ENCODE assay signal across 8 cellular contexts in genomic region chr5:43065384-43066230, GRCh38. TPM values are rescaled to one million over a fixed set of nuclear protein-coding genes. Genes with fewer than 3 reads are reported as not detected.
DNase-seq lines count a peak whose midpoint lies in the region; ATAC-seq and TF ChIP-seq lines count a peak whose summit lies in the region.

No MANE protein-coding gene starts in this region.

- H3K4me2 ChIP-seq in smooth muscle cell = peak overlapping the region; percentile 93

- WGBS in smooth muscle cell (ENCODE audit: low lambda C conversion rate) = 2% methylated on average over 35 of the region's 36 CpGs

- peaks cover 20% of the 10 kb centered on the region for H3K4me1 ChIP-seq in smooth muscle cell (ENCODE audit: low read depth)

- H3K9ac ChIP-seq in smooth muscle cell (ENCODE audit: low read depth) = peak overlapping the region; percentile 94

- no peak for DNase-seq in AG09309 (ENCODE audit: low read depth)
- peak; percentile 37 for DNase-seq in Jurkat, Clone E6-1 (ENCODE audit: low read depth, low spot score)
- DNase-seq in T-helper 9 cell = peak; percentile 37
- peak; percentile 63 for DNase-seq in brain microvascular endothelial cell
- peak; percentile 67 for DNase-seq in iris pigment epithelial cell (ENCODE audit: low read depth)
- no peak for DNase-seq in smooth muscle cell (lab: John Stamatoyannopoulos, UW; ENCODE audit: unreplicated experiment)
- no peak for DNase-seq in epidermal melanocyte (ENCODE audit: insufficient read length, low spot score)

- H4K20me1 ChIP-seq in smooth muscle cell (ENCODE audit: low read depth) = no peaks in the 10 kb centered on the region

- peaks cover 6% of the 10 kb centered on the region for H3F3A ChIP-seq in smooth muscle cell (ENCODE audit: low read depth)

- no peak for TF ChIP-seq CTCF in AG09309 (IDR thresholded peaks at IDR 0.05; ENCODE audit: control insufficient read depth, insufficient read depth, low read depth, low read length, missing control alignments)
- no peak for TF ChIP-seq CTCF in brain microvascular endothelial cell (IDR thresholded peaks at IDR 0.05; ENCODE audit: low read depth, low read length, missing control alignments)
- TF ChIP-seq CTCF in smooth muscle cell (IDR thresholded peaks at IDR 0.05; ENCODE audit: borderline replicate concordance, insufficient read depth, poor library complexity, severe bottlenecking) = no peak

- peak; percentile 10 for ATAC-seq in GM19328 (IDR thresholded peaks at IDR 0.05; ENCODE audit: unreplicated experiment)

- H2AFZ ChIP-seq in smooth muscle cell (ENCODE audit: low read depth) = peak overlapping the region; percentile 96

- H3K27me3 ChIP-seq in brain microvascular endothelial cell (replicated peaks) (no peaks in the 10 kb centered on the region), smooth muscle cell (ENCODE audit: low read depth) (no peaks in the 10 kb centered on the region)

- H3K27ac ChIP-seq in brain microvascular endothelial cell (peak overlapping the region; percentile 95), smooth muscle cell (ENCODE audit: low read depth) (peak overlapping the region; percentile 96)

- H3K36me3 ChIP-seq in brain microvascular endothelial cell (replicated peaks) (peaks cover under 1% of the 10 kb centered on the region), smooth muscle cell (ENCODE audit: low read depth) (no peaks in the 10 kb centered on the region)

- in situ Hi-C loops in brain microvascular endothelial cell (cut with HindIII; ENCODE audit: low pct_ligation_motif_present, low sequenced_read_pairs) = no loop called here

- H3K79me2 ChIP-seq in smooth muscle cell (ENCODE audit: low read depth) = peaks cover 48% of the 10 kb centered on the region

- H3K4me3 ChIP-seq in AG09309 (ENCODE audit: control insufficient read depth, low read depth, low read length) (peak overlapping the region; percentile 75), brain microvascular endothelial cell (ENCODE audit: low read depth, low read length) (peak overlapping the region; percentile 68), smooth muscle cell (peak overlapping the region; percentile 90)
- peak overlapping the region; percentile 76 for H3K4me3 ChIP-seq in Jurkat, Clone E6-1 (ENCODE audit: low read length)

- no peaks in the 10 kb centered on the region for H3K9me3 ChIP-seq in smooth muscle cell (replicated peaks; ENCODE audit: low read depth)

RNA-seq across cellular contexts. Expression of gene ANXA2R, which starts 25.5 kb away (rescaled TPM):
- polyA plus RNA-seq in Jurkat, Clone E6-1 (2012; ENCODE audit: insufficient read depth, insufficient read length) = 31.8 TPM
- total RNA-seq in smooth muscle cell = 0.40 and 1.5 TPM in 2 replicates
- 0.83 TPM in 1 of 2 replicates, not detected in the other for polyA plus RNA-seq in smooth muscle cell

RNA-seq across cellular contexts. Expression of gene ZNF131, which starts 55.1 kb away (rescaled TPM):
- polyA plus RNA-seq in Jurkat, Clone E6-1 (2012; ENCODE audit: insufficient read depth, insufficient read length) = 50.6 TPM
- total RNA-seq in smooth muscle cell = 27.7 and 36.1 TPM in 2 replicates
- 23.9 and 24.2 TPM in 2 replicates for polyA plus RNA-seq in smooth muscle cell

Comparison
In these comparisons a context has a peak if more than half of its experiments do, and no peak if none do; other contexts are left out.
1. DNase-seq: peak in Jurkat, Clone E6-1 (single experiment), T-helper 9 cell (single experiment), brain microvascular endothelial cell (single experiment) and iris pigment epithelial cell (single experiment); none in AG09309 (single experiment), smooth muscle cell (single experiment) and epidermal melanocyte (single experiment).
2. Peak in every context shown above with its lines, with median percentiles within 50 percentile points of each other: H3K4me3 ChIP-seq.